14 cellular contexts compared by ENCODE assay signal in genomic region chr4:30537462-30537861, GRCh38.
DNase-seq lines count a peak whose midpoint lies in the region; ATAC-seq and TF ChIP-seq lines count a peak whose summit lies in the region.
"Had no signal": no experiment of that assay in that cellular context is flagged by ENCODE, and none has a peak within 500 bp of the region (broad histone marks: within the 10 kb centered on the region; RNA-seq: fewer than 3 reads in every experiment).

No MANE protein-coding gene starts in this region.

- H3K27me3 Mint-ChIP-seq in glutamatergic neuron (ENCODE audit: unreplicated experiment), result peaks cover 6% of the 10 kb centered on the region

- no peak overlapping the region for H3K4me3 Mint-ChIP-seq in glutamatergic neuron (ENCODE audit: unreplicated experiment)
- H3K4me3 Mint-ChIP-seq: activated naive CD4-positive, alpha-beta T cell treated with anti-CD3 and anti-CD28 coated beads for 36 hours; nephron progenitor cell; stimulated activated effector memory CD8-positive, alpha-beta T cell treated with anti-CD3 and anti-CD28 coated beads, Interleukin-12 subunit alpha, Interleukin-12 subunit beta, amount 100 ng/mL, for 72 hours had no signal

- WGBS in SK-N-SH (ENCODE audit: low lambda C conversion rate), result 13% methylated on average over 3 of the region's 3 CpGs

- H3K4me3 ChIP-seq in HCT116 (replicated peaks in 1 of 2; ENCODE audit: low read depth in 1 of 2, low read length in 2 of 2), result peak overlapping the region in 1 of 2 experiments; percentile 31; a peak in 2 of 4 replicates
- no peak overlapping the region for H3K4me3 ChIP-seq in SK-N-SH (ENCODE audit: low read depth in 2 of 2, low read length in 1 of 2)
- no peak overlapping the region for H3K4me3 ChIP-seq in fibroblast of lung (replicated peaks in 1 of 4; ENCODE audit: control extremely low read depth in 1 of 4, insufficient read depth in 1 of 4, low read depth in 3 of 4, low read length in 4 of 4)

- H3K9me2 ChIP-seq in HCT116 (ENCODE audit: insufficient read depth), result no peaks in the 10 kb centered on the region
- no peaks in the 10 kb centered on the region for H3K9me2 ChIP-seq in SK-N-SH

- no peaks in the 10 kb centered on the region for H3K27me3 ChIP-seq in HCT116 (ENCODE audit: insufficient read depth, low read length)
- no peaks in the 10 kb centered on the region for H3K27me3 ChIP-seq in SK-N-SH (ENCODE audit: insufficient read depth)
- no peaks in the 10 kb centered on the region for H3K27me3 ChIP-seq in fibroblast of lung (ENCODE audit: control insufficient read depth, insufficient read depth, low read length)

- H3K79me2 ChIP-seq in HCT116 (ENCODE audit: insufficient read depth, low read length) (no peaks in the 10 kb centered on the region), SK-N-SH (ENCODE audit: insufficient read depth) (no peaks in the 10 kb centered on the region), fibroblast of lung (ENCODE audit: control insufficient read depth, insufficient read depth, low read length) (no peaks in the 10 kb centered on the region)

- H3K27ac ChIP-seq in HCT116 (ENCODE audit: low read depth, low read length) (peak overlapping the region; percentile 62), SK-N-SH (ENCODE audit: low read depth in 2 of 2, low read length in 1 of 2) (no peak overlapping the region; a peak in 1 of 4 replicates), fibroblast of lung (ENCODE audit: insufficient read depth, low read length) (no peak overlapping the region)

- intact Hi-C loops in HCT116 (cut with micrococcal nuclease), result no loop called here

- no peak overlapping the region for H3K27ac Mint-ChIP-seq in glutamatergic neuron (ENCODE audit: unreplicated experiment)
- H3K27ac Mint-ChIP-seq: activated naive CD4-positive, alpha-beta T cell treated with anti-CD3 and anti-CD28 coated beads for 36 hours; nephron progenitor cell; stimulated activated effector memory CD8-positive, alpha-beta T cell treated with anti-CD3 and anti-CD28 coated beads, Interleukin-12 subunit alpha, Interleukin-12 subunit beta, amount 100 ng/mL, for 72 hours had no signal

- H3K9ac ChIP-seq in HCT116 (ENCODE audit: low read length), result no peak overlapping the region
- no peak overlapping the region for H3K9ac ChIP-seq in SK-N-SH
- H3K9ac ChIP-seq in fibroblast of lung (ENCODE audit: insufficient read depth, low read length), result no peak overlapping the region

- H3K36me3 Mint-ChIP-seq in glutamatergic neuron (ENCODE audit: unreplicated experiment), result no peaks in the 10 kb centered on the region
- H3K36me3 Mint-ChIP-seq: stimulated activated effector memory CD8-positive, alpha-beta T cell treated with anti-CD3 and anti-CD28 coated beads, Interleukin-12 subunit alpha, Interleukin-12 subunit beta, amount 100 ng/mL, for 72 hours had no signal

- peak; percentile 76 for DNase-seq in HCT116 (ENCODE audit: low read depth, low spot score)
- DNase-seq in SK-N-SH, result no peak
- peak; percentile 91 to 96 for DNase-seq in fibroblast of lung (ENCODE audit: low read depth in 2 of 2)
- peak; percentile 72 for DNase-seq in pulmonary artery endothelial cell (ENCODE audit: low read depth, low spot score)
- no peak for DNase-seq in MV-4-11 (lab: John Stamatoyannopoulos, UW)
- no peak for DNase-seq in SKM-1 treated with dmso at 0.1 percent for 144 hours (lab: John Stamatoyannopoulos, UW; ENCODE audit: unreplicated experiment)
- no peak for DNase-seq in cerebellar cortex (ENCODE audit: low spot score)
- no peak for DNase-seq in glutamatergic neuron
- DNase-seq: activated naive CD4-positive, alpha-beta T cell treated with anti-CD3 and anti-CD28 coated beads for 36 hours; NCI-H1092 treated with DMSO at 0.1 percent for 48 hours; NCI-H774; nephron progenitor cell; T-helper 1 cell had no signal

- TF ChIP-seq CTCF in HCT116 (IDR thresholded peaks at IDR 0.05 in 2 of 3, conservative IDR thresholded peaks at IDR 0.05 in 1 of 3; ENCODE audit: borderline replicate concordance in 1 of 3, insufficient read depth in 1 of 3, low read depth in 2 of 3, low read length in 2 of 3) (no peak), SK-N-SH (IDR thresholded peaks at IDR 0.05) (no peak), fibroblast of lung (conservative IDR thresholded peaks at IDR 0.05 in 1 of 2, IDR thresholded peaks at IDR 0.05 in 1 of 2; ENCODE audit: low read depth in 1 of 2, low read length in 2 of 2) (no peak), glutamatergic neuron (IDR thresholded peaks at IDR 0.05; ENCODE audit: partially characterized antibody, unreplicated experiment) (no peak)

- POLR2A ChIA-PET in HCT116 (lab: Charles Lee), result no interaction called here
- POLR2A ChIA-PET in SK-N-SH (lab: Yijun Ruan, JAX), result no interaction called here

- H3K4me1 ChIP-seq in HCT116 (ENCODE audit: control insufficient read depth in 1 of 2, insufficient read depth in 2 of 2, low read length in 2 of 2), result peaks cover 37 to 40% of the 10 kb centered on the region in 2 experiments
- H3K4me1 ChIP-seq in SK-N-SH (ENCODE audit: control insufficient read depth in 1 of 2, insufficient read depth in 2 of 2, low read depth in 1 of 2, low read length in 1 of 2), result peaks cover 0 to 8% of the 10 kb centered on the region in 2 experiments; a peak in 2 of 4 replicates
- no peaks in the 10 kb centered on the region for H3K4me1 ChIP-seq in fibroblast of lung (ENCODE audit: control insufficient read depth, extremely low read depth, insufficient read depth, low read length)

- peak in 1 of 2 experiments; percentile 22; a peak in 1 of 4 replicates for TF ChIP-seq EP300 in SK-N-SH (IDR thresholded peaks at IDR 0.05; ENCODE audit: borderline replicate concordance in 1 of 2, low read depth in 1 of 2, low read length in 1 of 2)

- no peaks in the 10 kb centered on the region for H3K9me3 Mint-ChIP-seq in glutamatergic neuron (ENCODE audit: unreplicated experiment)

- peak; percentile 88 for ATAC-seq in HCT116
- ATAC-seq: stimulated activated effector memory CD8-positive, alpha-beta T cell treated with anti-CD3 and anti-CD28 coated beads, Interleukin-12 subunit alpha, Interleukin-12 subunit beta, amount 100 ng/mL, for 72 hours had no signal

- RAD21 ChIA-PET in HCT116 (lab: Charles Lee; ENCODE audit: low non-redundant PET in 1 of 2, low total read pairs in 2 of 2, uncharacterized antibody in 2 of 2, unreplicated experiment in 2 of 2), result no interaction called here

- TF ChIP-seq RAD21 in HCT116 (IDR thresholded peaks at IDR 0.05; ENCODE audit: low read depth) (peak; percentile 28; the same call in 1 of the 2 replicates), SK-N-SH (IDR thresholded peaks at IDR 0.05; ENCODE audit: low read length) (no peak)

- BruUV-seq in HCT116 (replicated peaks; lab: Mats Ljungman, UMichigan), result no TSS peak

- H3F3A ChIP-seq in SK-N-SH (replicated peaks; ENCODE audit: insufficient read depth), result no peaks in the 10 kb centered on the region

- peak overlapping the region; percentile 74 for H3K4me2 ChIP-seq in HCT116 (ENCODE audit: low read length)
- H3K4me2 ChIP-seq in SK-N-SH, result peak overlapping the region; percentile 3; the same call in 1 of the 2 replicates
- H3K4me2 ChIP-seq in fibroblast of lung (ENCODE audit: extremely low read depth, insufficient read depth, low read length), result no peak overlapping the region

- no peaks in the 10 kb centered on the region for H3K36me3 ChIP-seq in HCT116 (ENCODE audit: control insufficient read depth in 1 of 2, insufficient read depth in 2 of 2, low read length in 2 of 2)
- no peaks in the 10 kb centered on the region for H3K36me3 ChIP-seq in SK-N-SH (replicated peaks in 1 of 2; ENCODE audit: control insufficient read depth in 1 of 2, insufficient read depth in 2 of 2, low read length in 1 of 2)
- H3K36me3 ChIP-seq in fibroblast of lung (ENCODE audit: control insufficient read depth, insufficient read depth, low read length), result no peaks in the 10 kb centered on the region

- H4K20me1 ChIP-seq in HCT116 (ENCODE audit: insufficient read depth) (no peaks in the 10 kb centered on the region), SK-N-SH (ENCODE audit: insufficient read depth) (no peaks in the 10 kb centered on the region), fibroblast of lung (ENCODE audit: control insufficient read depth, extremely low read depth, insufficient read depth, low read length) (no peaks in the 10 kb centered on the region)

- CTCF ChIA-PET in HCT116 (lab: Charles Lee), result no interaction called here
- CTCF ChIA-PET in SK-N-SH (lab: Yijun Ruan, JAX), result no interaction called here

- no peaks in the 10 kb centered on the region for H3K9me3 ChIP-seq in HCT116 (ENCODE audit: control insufficient read depth in 1 of 2, insufficient read depth in 1 of 2, low read depth in 1 of 2, low read length in 2 of 2)
- H3K9me3 ChIP-seq in SK-N-SH, result no peaks in the 10 kb centered on the region
- H3K9me3 ChIP-seq in fibroblast of lung (ENCODE audit: control insufficient read depth, insufficient read depth, low read depth, low read length), result no peaks in the 10 kb centered on the region

- TF ChIP-seq POLR2A in HCT116 (IDR thresholded peaks at IDR 0.05; ENCODE audit: borderline replicate concordance, extremely low read depth, insufficient read depth, insufficient read length), result no peak

- peak overlapping the region; percentile 96 for H2AFZ ChIP-seq in HCT116 (ENCODE audit: low read depth, low read length, poor library complexity, severe bottlenecking)
- H2AFZ ChIP-seq in SK-N-SH (ENCODE audit: low read depth), result no peak overlapping the region
- H2AFZ ChIP-seq in fibroblast of lung (ENCODE audit: low read length), result no peak overlapping the region

- no peaks in the 10 kb centered on the region for H3K4me1 Mint-ChIP-seq in glutamatergic neuron (ENCODE audit: low read depth, unreplicated experiment)
- H3K4me1 Mint-ChIP-seq: nephron progenitor cell; stimulated activated effector memory CD8-positive, alpha-beta T cell treated with anti-CD3 and anti-CD28 coated beads, Interleukin-12 subunit alpha, Interleukin-12 subunit beta, amount 100 ng/mL, for 72 hours had no signal

TF ChIP-seq in HCT116, 20 proteins besides CTCF, POLR2A, EP300 and RAD21 (continues in another document):
- peak; percentile 21 for TF ChIP-seq TCF7L2 (IDR thresholded peaks at IDR 0.05; ENCODE audit: borderline replicate concordance, extremely low read depth, insufficient read depth, insufficient read length)
- no peak for TF ChIP-seq SIN3A (IDR thresholded peaks at IDR 0.05; ENCODE audit: low read depth)
- no peak for TF ChIP-seq SRF (IDR thresholded peaks at IDR 0.05; ENCODE audit: low read depth)
- TF ChIP-seq CEBPB (IDR thresholded peaks at IDR 0.05; ENCODE audit: low read depth), result no peak
- TF ChIP-seq JUND (IDR thresholded peaks at IDR 0.05), result peak; percentile 78
- no peak for TF ChIP-seq ZFX (IDR thresholded peaks at IDR 0.05)

TF ChIP-seq in SK-N-SH, 30 proteins besides CTCF, POLR2A, EP300 and RAD21 (continues in another document):
- TF ChIP-seq PBX3 (IDR thresholded peaks at IDR 0.05), result 0 out of 2 replicates have a peak, but pooled peaks have one; percentile 3

Comparison
In these comparisons a context has a peak if more than half of its experiments do, and no peak if none do; other contexts are left out.
1. DNase-seq: peak in HCT116 (single experiment), fibroblast of lung (2 of 2) and pulmonary artery endothelial cell (single experiment); none in SK-N-SH (single experiment), MV-4-11 (single experiment), SKM-1 treated with dmso at 0.1 percent for 144 hours (single experiment), cerebellar cortex (single experiment) and glutamatergic neuron (single experiment).
2. Of the 11 proteins assayed by ChIP-seq in both SK-N-SH and HCT116: peak only in SK-N-SH: none; only in HCT116: JUND, RAD21 and YY1; in both: none; in neither: 8.